ENCODE assay signal across 1 cellular context in genomic region chr2:176471949-176472348, GRCh38.
TF ChIP-seq lines count a peak whose summit lies in the region.

No MANE protein-coding gene starts in this region.

TF ChIP-seq in IMR-90, 13 proteins besides CTCF, POLR2A, EP300 and RAD21 (continued from another document):
- TF ChIP-seq, protein P1, sequence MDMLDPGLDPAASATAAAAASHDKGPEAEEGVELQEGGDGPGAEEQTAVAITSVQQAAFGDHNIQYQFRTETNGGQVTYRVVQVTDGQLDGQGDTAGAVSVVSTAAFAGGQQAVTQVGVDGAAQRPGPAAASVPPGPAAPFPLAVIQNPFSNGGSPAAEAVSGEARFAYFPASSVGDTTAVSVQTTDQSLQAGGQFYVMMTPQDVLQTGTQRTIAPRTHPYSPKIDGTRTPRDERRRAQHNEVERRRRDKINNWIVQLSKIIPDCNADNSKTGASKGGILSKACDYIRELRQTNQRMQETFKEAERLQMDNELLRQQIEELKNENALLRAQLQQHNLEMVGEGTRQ (IDR thresholded peaks at IDR 0.05; ENCODE audit: low read depth, low read length) = no peak
- TF ChIP-seq RFX5 (IDR thresholded peaks at IDR 0.05; ENCODE audit: low read depth, low read length) (no peak), NFE2L2 (IDR thresholded peaks at IDR 0.05; ENCODE audit: low read depth, low read length) (no peak)
